In genomic region chr2:236746833-236747232, GRCh38 we compare ENCODE assay signal across 23 cellular contexts.
"Had no signal": no experiment of that assay in that cellular context is flagged by ENCODE, and none has a peak within 500 bp of the region (broad histone marks: within the 10 kb centered on the region; RNA-seq: fewer than 3 reads in every experiment).

No MANE protein-coding gene starts in this region.

- H3K4me3 ChIP-seq: dorsolateral prefrontal cortex, esophagus muscularis mucosa, gastroesophageal sphincter, mucosa of descending colon, ovary, psoas muscle, right atrium auricular region, tibial nerve had no signal

- H3K4me1 Mint-ChIP-seq: activated B cell treated with CpG ODN at 0.5 μM for 24 hours; activated CD4-positive, alpha-beta memory T cell treated with anti-CD3 and anti-CD28 coated beads, Interleukin-2, amount 10 ng/mL, durations not matched to agents 7 days and 5 days; activated CD4-positive, alpha-beta T cell treated with anti-CD3 and anti-CD28 coated beads for 36 hours; activated T-helper 17 cell treated with anti-CD3 and anti-CD28 coated beads, Interleukin-2, amount 50 U/mL, for 72 hours had no signal

- H3K9me3 ChIP-seq: esophagus muscularis mucosa, gastroesophageal sphincter, mucosa of descending colon, ovary, psoas muscle, right atrium auricular region, tibial nerve had no signal

- H3K4me3 Mint-ChIP-seq: activated B cell treated with CpG ODN at 0.5 μM for 24 hours; activated CD4-positive, alpha-beta memory T cell treated with anti-CD3 and anti-CD28 coated beads, Interleukin-2, amount 10 ng/mL, durations not matched to agents 7 days and 5 days; activated CD4-positive, alpha-beta T cell treated with anti-CD3 and anti-CD28 coated beads for 36 hours; activated T-helper 17 cell treated with anti-CD3 and anti-CD28 coated beads, Interleukin-2, amount 50 U/mL, for 72 hours; effector memory CD8-positive, alpha-beta T cell; T-helper 1 cell treated with Interleukin-12 subunit alpha and Interleukin-12 subunit beta and Interleukin-4 antibody, amounts not matched to agents 30 μg/mL and 1 μg/mL, for 36 hours had no signal

- H3K27me3 ChIP-seq: brain microvascular endothelial cell, dorsolateral prefrontal cortex, esophagus muscularis mucosa, gastroesophageal sphincter, ovary, right atrium auricular region, tibial nerve had no signal

- H3K27ac Mint-ChIP-seq: activated B cell treated with CpG ODN at 0.5 μM for 24 hours; activated CD4-positive, alpha-beta memory T cell treated with anti-CD3 and anti-CD28 coated beads, Interleukin-2, amount 10 ng/mL, durations not matched to agents 7 days and 5 days; activated CD4-positive, alpha-beta T cell treated with anti-CD3 and anti-CD28 coated beads for 36 hours; activated T-helper 17 cell treated with anti-CD3 and anti-CD28 coated beads, Interleukin-2, amount 50 U/mL, for 72 hours; effector memory CD8-positive, alpha-beta T cell; T-helper 1 cell treated with Interleukin-12 subunit alpha and Interleukin-12 subunit beta and Interleukin-4 antibody, amounts not matched to agents 30 μg/mL and 1 μg/mL, for 36 hours had no signal

- H3K36me3 ChIP-seq: brain microvascular endothelial cell, esophagus muscularis mucosa, gastroesophageal sphincter, ovary, right atrium auricular region, tibial nerve had no signal

- H3K27ac ChIP-seq: dorsolateral prefrontal cortex, esophagus muscularis mucosa, gastroesophageal sphincter, ovary, psoas muscle, right atrium auricular region, tibial nerve had no signal

- H3K36me3 Mint-ChIP-seq: activated naive CD4-positive, alpha-beta T cell treated with anti-CD3 and anti-CD28 coated beads, Interleukin-2, amount 50 U/mL, for 72 hours had no signal

- DNase-seq: activated B cell treated with CpG ODN at 0.5 μM for 24 hours; activated CD4-positive, alpha-beta memory T cell treated with anti-CD3 and anti-CD28 coated beads, Interleukin-2, amount 10 ng/mL, durations not matched to agents 7 days and 5 days; activated CD4-positive, alpha-beta T cell treated with anti-CD3 and anti-CD28 coated beads for 36 hours; activated T-cell treated with anti-CD3 and anti-CD28 coated beads, Interleukin-2, amount 50 U/mL, for 1 hour; brain microvascular endothelial cell; central memory CD4-positive, alpha-beta T cell; dorsolateral prefrontal cortex; effector memory CD8-positive, alpha-beta T cell; head of caudate nucleus; left cardiac atrium; mucosa of descending colon; ovary; psoas muscle; stimulated activated CD4-positive, alpha-beta T cell treated with anti-CD3 and anti-CD28 coated beads, Interleukin-4, amount 100 ng/mL, for 4 hours; stimulated activated naive CD8-positive, alpha-beta T cell treated with anti-CD3 and anti-CD28 coated beads, Interleukin-15, Interleukin-2, amounts not matched to agents 100 U/mL and 50 U/mL, for 24 hours; T1000 had no signal

- H3K9me3 Mint-ChIP-seq: activated B cell treated with CpG ODN at 0.5 μM for 24 hours; activated CD4-positive, alpha-beta memory T cell treated with anti-CD3 and anti-CD28 coated beads, Interleukin-2, amount 10 ng/mL, durations not matched to agents 7 days and 5 days; activated naive CD4-positive, alpha-beta T cell treated with anti-CD3 and anti-CD28 coated beads, Interleukin-2, amount 50 U/mL, for 72 hours; activated T-helper 17 cell treated with anti-CD3 and anti-CD28 coated beads, Interleukin-2, amount 50 U/mL, for 72 hours; effector memory CD8-positive, alpha-beta T cell; T-helper 1 cell treated with Interleukin-12 subunit alpha and Interleukin-12 subunit beta and Interleukin-4 antibody, amounts not matched to agents 30 μg/mL and 1 μg/mL, for 36 hours had no signal
